In the genomic region with DNA sequence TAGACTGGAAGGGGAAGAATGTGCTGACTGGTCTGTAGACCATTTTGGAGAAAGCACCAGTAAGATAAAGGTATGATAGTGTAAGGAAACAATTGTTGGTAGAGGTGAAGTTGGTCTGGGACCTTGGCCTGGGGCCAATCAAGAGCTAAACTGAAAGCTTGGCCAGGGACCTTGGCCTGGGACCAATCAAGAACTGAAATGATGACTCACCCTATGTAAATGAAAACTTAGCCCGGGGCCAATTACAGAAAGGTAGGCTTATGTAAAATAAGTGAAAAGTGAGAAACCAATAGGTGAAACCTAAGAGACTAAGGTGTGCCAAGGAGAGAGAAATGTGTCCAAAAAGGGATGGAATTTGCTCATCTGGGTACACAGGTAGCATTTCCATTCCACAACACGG, we compare ENCODE assay signal across 28 cellular contexts.
DNase-seq lines count a peak whose midpoint lies in the region; ATAC-seq, FAIRE-seq and TF ChIP-seq lines count a peak whose summit lies in the region.
"Had no signal": no experiment of that assay in that cellular context is flagged by ENCODE, and none has a peak within 500 bp of the region (broad histone marks: within the 10 kb centered on the region; RNA-seq: fewer than 3 reads in every experiment).

No MANE protein-coding gene starts in this region.

- H4K5ac ChIP-seq in mesendoderm (ENCODE audit: low read length), result no peak overlapping the region

- H3K4me1 ChIP-seq in mesendoderm (ENCODE audit: control insufficient read depth, low read depth, low read length), result no peaks in the 10 kb centered on the region
- H3K4me1 ChIP-seq: SJCRH30, spleen, thyroid gland had no signal

- DNase-seq in DMS53 treated with DMSO at 0.1 percent for 48 hours (lab: John Stamatoyannopoulos, UW; ENCODE audit: unreplicated experiment) (peak; percentile 8), NCI-H226 (peak; percentile 23), bronchial epithelial cell (ENCODE audit: low read depth) (peak; percentile 51), mesendoderm (peak; percentile 19), NCI-H1436 treated with DMSO at 0.1 percent for 48 hours (lab: John Stamatoyannopoulos, UW) (no peak), Ammon's horn (ENCODE audit: low spot score) (no peak)
- DNase-seq in activated CD4-positive, alpha-beta T cell treated with anti-CD3 and anti-CD28 coated beads for 36 hours, result no peak
- DNase-seq: activated CD4-positive, alpha-beta T cell treated with anti-CD3 and anti-CD28 coated beads for 48 hours; activated naive CD4-positive, alpha-beta T cell treated with anti-CD3 and anti-CD28 coated beads, Interleukin-2, amount 50 U/mL, for 16 hours; anterior cingulate cortex; CD4-positive, alpha-beta memory T cell; DND-41; erythroblast; GOT3; hypothalamus; NCI-H748 treated with DMSO at 0.1 percent for 48 hours; occipital lobe; retina; spleen; stimulated activated CD4-positive, alpha-beta T cell treated with anti-CD3 and anti-CD28 coated beads, Interleukin-4, amount 100 ng/mL, for 1 hour; stimulated activated naive CD4-positive, alpha-beta T cell treated with Interleukin-2 at 50 U/mL for 16 hours; T-cell; thyroid gland had no signal

- intact Hi-C loops in activated CD4-positive, alpha-beta T cell treated with anti-CD3 and anti-CD28 coated beads for 36 hours (cut with DNase I, micrococcal nuclease), result no loop called here

- no peak overlapping the region for H2AK5ac ChIP-seq in mesendoderm (ENCODE audit: low read length)

- H3K4me2 ChIP-seq in mesendoderm (ENCODE audit: low read length), result no peak overlapping the region

- H3K9me3 Mint-ChIP-seq in activated CD4-positive, alpha-beta T cell treated with anti-CD3 and anti-CD28 coated beads for 36 hours (ENCODE audit: low read depth), result peaks cover 1% of the 10 kb centered on the region

- no peaks in the 10 kb centered on the region for H3K36me3 Mint-ChIP-seq in activated CD4-positive, alpha-beta T cell treated with anti-CD3 and anti-CD28 coated beads for 36 hours (ENCODE audit: low read depth)
- H3K36me3 Mint-ChIP-seq: T-cell had no signal

- no peak overlapping the region for H4K8ac ChIP-seq in mesendoderm (ENCODE audit: low read depth, low read length)

- H3K79me1 ChIP-seq in mesendoderm (ENCODE audit: low read length), result no peaks in the 10 kb centered on the region

- H3K4me3 ChIP-seq in bronchial epithelial cell (ENCODE audit: low read depth, low read length), result no peak overlapping the region
- H3K4me3 ChIP-seq in mesendoderm (ENCODE audit: low read length), result no peak overlapping the region
- H3K4me3 ChIP-seq: SJCRH30, spleen, thyroid gland had no signal

- no peak overlapping the region for H3K27ac ChIP-seq in mesendoderm (ENCODE audit: low read depth, low read length)
- H3K27ac ChIP-seq: SJCRH30, spleen, thyroid gland had no signal

- no peaks in the 10 kb centered on the region for H3K27me3 Mint-ChIP-seq in activated CD4-positive, alpha-beta T cell treated with anti-CD3 and anti-CD28 coated beads for 36 hours
- H3K27me3 Mint-ChIP-seq: CD4-positive, alpha-beta memory T cell; T-cell had no signal

- no peaks in the 10 kb centered on the region for H3K4me1 Mint-ChIP-seq in activated CD4-positive, alpha-beta T cell treated with anti-CD3 and anti-CD28 coated beads for 36 hours
- H3K4me1 Mint-ChIP-seq: CD4-positive, alpha-beta memory T cell; T-cell had no signal

- H2BK120ac ChIP-seq in mesendoderm (ENCODE audit: low read depth, low read length), result no peak overlapping the region

- no peak overlapping the region for H2BK5ac ChIP-seq in mesendoderm (ENCODE audit: low read length)

- CTCF ChIA-PET in activated CD4-positive, alpha-beta T cell treated with anti-CD3 and anti-CD28 coated beads for 36 hours (lab: Charles Lee), result no interaction called here

- POLR2A ChIA-PET in activated CD4-positive, alpha-beta T cell treated with anti-CD3 and anti-CD28 coated beads for 36 hours (lab: Charles Lee), result no interaction called here

- no peaks in the 10 kb centered on the region for H3K36me3 ChIP-seq in bronchial epithelial cell (ENCODE audit: control insufficient read depth, insufficient read depth, low read length)
- H3K36me3 ChIP-seq in mesendoderm (ENCODE audit: control insufficient read depth, insufficient read depth, low read length), result no peaks in the 10 kb centered on the region
- H3K36me3 ChIP-seq: SJCRH30, spleen, thyroid gland had no signal

- H3K4me3 Mint-ChIP-seq in activated CD4-positive, alpha-beta T cell treated with anti-CD3 and anti-CD28 coated beads for 36 hours, result no peak overlapping the region
- H3K4me3 Mint-ChIP-seq: CD4-positive, alpha-beta memory T cell; T-cell had no signal

- no peak for FAIRE-seq in bronchial epithelial cell (lab: Jason Lieb, UNC)
- FAIRE-seq: frontal cortex, GM19239, keratinocyte had no signal

- ATAC-seq in activated CD4-positive, alpha-beta T cell treated with anti-CD3 and anti-CD28 coated beads for 36 hours, result no peak
- no peak for ATAC-seq in HG03196 (IDR thresholded peaks at IDR 0.05; ENCODE audit: unreplicated experiment)
- ATAC-seq: T-cell had no signal

- H3K79me2 ChIP-seq in mesendoderm (ENCODE audit: control insufficient read depth, insufficient read depth, low read length), result no peaks in the 10 kb centered on the region

- no peak overlapping the region for H3K27ac Mint-ChIP-seq in activated CD4-positive, alpha-beta T cell treated with anti-CD3 and anti-CD28 coated beads for 36 hours
- H3K27ac Mint-ChIP-seq: CD4-positive, alpha-beta memory T cell; T-cell had no signal

- no peak overlapping the region for H3K56ac ChIP-seq in mesendoderm (ENCODE audit: low read length)

- H3K23ac ChIP-seq in mesendoderm (ENCODE audit: low read length), result no peak overlapping the region

- H3K18ac ChIP-seq in mesendoderm (ENCODE audit: low read length), result no peak overlapping the region

- H3K27me3 ChIP-seq in bronchial epithelial cell (ENCODE audit: control insufficient read depth, insufficient read depth, low read length), result no peaks in the 10 kb centered on the region
- H3K27me3 ChIP-seq in mesendoderm (ENCODE audit: insufficient read depth, low read length, poor library complexity), result no peaks in the 10 kb centered on the region
- H3K27me3 ChIP-seq: SJCRH30, spleen, thyroid gland had no signal

- no peak overlapping the region for H3K4ac ChIP-seq in mesendoderm (ENCODE audit: low read depth, low read length)

- no peak overlapping the region for H3K9ac ChIP-seq in mesendoderm (ENCODE audit: low read length)

- no peak for TF ChIP-seq CTCF in bronchial epithelial cell (IDR thresholded peaks at IDR 0.05; ENCODE audit: insufficient read depth, low read length, severe bottlenecking)

- no CpG with 5 or more reads among the region's 2 CpGs for WGBS in mesendoderm (ENCODE audit: extremely low coverage, insufficient coverage, low lambda C conversion rate)

- H2BK15ac ChIP-seq in mesendoderm (replicated peaks; ENCODE audit: low read depth), result no peak overlapping the region

Comparison
In these comparisons a context has a peak if more than half of its experiments do, and no peak if none do; other contexts are left out.
1. DNase-seq: peak in DMS53 treated with DMSO at 0.1 percent for 48 hours (single experiment), NCI-H226 (single experiment), bronchial epithelial cell (single experiment) and mesendoderm (single experiment); none in NCI-H1436 treated with DMSO at 0.1 percent for 48 hours (single experiment), activated CD4-positive, alpha-beta T cell treated with anti-CD3 and anti-CD28 coated beads for 36 hours (single experiment) and Ammon's horn (single experiment).